ENCODE assay signal across 26 cellular contexts in genomic region chr10:64011871-64012714, GRCh38.
A peak's percentile ranks its signal among the peaks of the same experiment; 100 is the strongest.
DNase-seq lines count a peak whose midpoint lies in the region; ATAC-seq lines count a peak whose summit lies in the region.
"Had no signal": no experiment of that assay in that cellular context is flagged by ENCODE, and none has a peak within 500 bp of the region (broad histone marks: within the 10 kb centered on the region; RNA-seq: fewer than 3 reads in every experiment).

No MANE protein-coding gene starts in this region.

- no peaks in the 10 kb centered on the region for H3K36me3 ChIP-seq in SJCRH30
- H3K36me3 ChIP-seq: brain microvascular endothelial cell, gastroesophageal sphincter, prostate gland, sigmoid colon had no signal

- peak overlapping the region; percentile 59 for H3K27ac ChIP-seq in SJCRH30
- H3K27ac ChIP-seq: brain microvascular endothelial cell, dorsolateral prefrontal cortex, gastroesophageal sphincter, prostate gland, sigmoid colon had no signal

- peaks cover 24% of the 10 kb centered on the region for H3K4me1 ChIP-seq in SJCRH30
- H3K4me1 ChIP-seq: gastroesophageal sphincter, prostate gland, sigmoid colon had no signal

- intact Hi-C loops in posterior vena cava (cut with DNase I) = no loop called here

- no peak overlapping the region; the same call in 1 of the 2 replicates for H3K4me3 ChIP-seq in SJCRH30
- H3K4me3 ChIP-seq: dorsolateral prefrontal cortex, gastroesophageal sphincter, prostate gland, sigmoid colon had no signal

- no peak for ATAC-seq in stimulated activated naive CD8-positive, alpha-beta T cell treated with anti-CD3 and anti-CD28 coated beads, Interleukin-15, Interleukin-2, amounts not matched to agents 100 U/mL and 50 U/mL, for 24 hours
- no peak for ATAC-seq in HG02970 (IDR thresholded peaks at IDR 0.05; ENCODE audit: low FRiP score, unreplicated experiment)
- ATAC-seq: activated CD8-positive, alpha-beta T cell treated with anti-CD3 and anti-CD28 coated beads for 36 hours; gastroesophageal sphincter; left colon; PC-3; stimulated activated effector memory CD8-positive, alpha-beta T cell treated with anti-CD3 and anti-CD28 coated beads, Interleukin-12 subunit alpha, Interleukin-12 subunit beta, amount 100 ng/mL, for 72 hours had no signal

- DNase-seq in HPDE6-E6E7 (ENCODE audit: extremely low spot score) (peak; percentile 7), SJCRH30 (peak; percentile 54 to 79), globus pallidus (ENCODE audit: low spot score) (peak; percentile 2), pons (ENCODE audit: low spot score) (peak; percentile 12), posterior vena cava (ENCODE audit: low spot score) (no peak)
- DNase-seq in stimulated activated naive CD8-positive, alpha-beta T cell treated with anti-CD3 and anti-CD28 coated beads, Interleukin-15, Interleukin-2, amounts not matched to agents 100 U/mL and 50 U/mL, for 24 hours = no peak
- no peak for DNase-seq in stimulated activated CD4-positive, alpha-beta T cell treated with anti-CD3 and anti-CD28 coated beads, Interleukin-4, amount 100 ng/mL, for 1 hour
- DNase-seq: activated CD4-positive, alpha-beta T cell treated with anti-CD3 and anti-CD28 coated beads for 1 hour; activated CD8-positive, alpha-beta T cell treated with anti-CD3 and anti-CD28 coated beads for 36 hours; activated naive CD4-positive, alpha-beta T cell treated with anti-CD3 and anti-CD28 coated beads, Interleukin-2, amount 50 U/mL, for 16 hours; brain microvascular endothelial cell; DMS53; dorsolateral prefrontal cortex; hippocampal formation; Karpas-422; left colon; mesenchymal stem cell; NCI-H1436 treated with DMSO at 0.1 percent for 48 hours; NK-92 treated with Interleukin-12 subunit alpha and Interleukin-12 subunit beta, amount 100 ng/mL, for 24 hours; PC-3; Right ventricle myocardium superior; sigmoid colon had no signal

- H3K27me3 ChIP-seq in SJCRH30 = no peaks in the 10 kb centered on the region
- H3K27me3 ChIP-seq: brain microvascular endothelial cell, gastroesophageal sphincter, sigmoid colon had no signal

- H3K9me3 ChIP-seq in SJCRH30 (replicated peaks) = no peaks in the 10 kb centered on the region; the same call in 1 of the 2 replicates
- H3K9me3 ChIP-seq: prostate gland had no signal

Comparison
In these comparisons a context has a peak if more than half of its experiments do, and no peak if none do; other contexts are left out.
1. DNase-seq: peak in HPDE6-E6E7 (single experiment), SJCRH30 (2 of 2), globus pallidus (single experiment) and pons (single experiment); none in posterior vena cava (single experiment), stimulated activated naive CD8-positive, alpha-beta T cell treated with anti-CD3 and anti-CD28 coated beads, Interleukin-15, Interleukin-2, amounts not matched to agents 100 U/mL and 50 U/mL, for 24 hours (single experiment) and stimulated activated CD4-positive, alpha-beta T cell treated with anti-CD3 and anti-CD28 coated beads, Interleukin-4, amount 100 ng/mL, for 1 hour (single experiment).